ENCODE assay signal across 3 cellular contexts in the genomic region with DNA sequence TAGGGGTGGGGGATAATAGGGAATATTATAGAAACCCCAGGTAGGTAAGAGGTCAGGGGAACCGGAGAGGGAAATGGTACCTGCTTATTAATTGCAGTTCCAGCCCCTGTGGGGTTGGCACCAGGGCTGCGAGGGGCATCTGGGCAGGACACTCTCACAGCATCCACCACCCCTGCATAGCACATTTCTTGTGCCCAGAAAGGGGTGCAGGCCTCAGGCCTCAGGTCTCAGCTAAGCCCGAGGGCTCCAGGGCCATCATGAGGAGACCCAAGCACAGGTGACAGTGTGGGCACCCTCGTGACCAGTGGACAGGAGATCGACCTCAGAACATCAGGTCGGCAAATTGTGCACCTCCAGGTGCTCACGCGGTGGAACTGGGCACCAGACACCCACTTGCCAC.
"Had no signal": no experiment of that assay in that cellular context is flagged by ENCODE, and none has a peak within 500 bp of the region (broad histone marks: within the 10 kb centered on the region; RNA-seq: fewer than 3 reads in every experiment).

No MANE protein-coding gene starts in this region.

- H3K4me3 ChIP-seq: GM12878 had no signal

- ATAC-seq: GM12878 had no signal

- DNase-seq: GDM1, GF-D8 had no signal
